1 cellular context compared by ENCODE assay signal in the genomic region with DNA sequence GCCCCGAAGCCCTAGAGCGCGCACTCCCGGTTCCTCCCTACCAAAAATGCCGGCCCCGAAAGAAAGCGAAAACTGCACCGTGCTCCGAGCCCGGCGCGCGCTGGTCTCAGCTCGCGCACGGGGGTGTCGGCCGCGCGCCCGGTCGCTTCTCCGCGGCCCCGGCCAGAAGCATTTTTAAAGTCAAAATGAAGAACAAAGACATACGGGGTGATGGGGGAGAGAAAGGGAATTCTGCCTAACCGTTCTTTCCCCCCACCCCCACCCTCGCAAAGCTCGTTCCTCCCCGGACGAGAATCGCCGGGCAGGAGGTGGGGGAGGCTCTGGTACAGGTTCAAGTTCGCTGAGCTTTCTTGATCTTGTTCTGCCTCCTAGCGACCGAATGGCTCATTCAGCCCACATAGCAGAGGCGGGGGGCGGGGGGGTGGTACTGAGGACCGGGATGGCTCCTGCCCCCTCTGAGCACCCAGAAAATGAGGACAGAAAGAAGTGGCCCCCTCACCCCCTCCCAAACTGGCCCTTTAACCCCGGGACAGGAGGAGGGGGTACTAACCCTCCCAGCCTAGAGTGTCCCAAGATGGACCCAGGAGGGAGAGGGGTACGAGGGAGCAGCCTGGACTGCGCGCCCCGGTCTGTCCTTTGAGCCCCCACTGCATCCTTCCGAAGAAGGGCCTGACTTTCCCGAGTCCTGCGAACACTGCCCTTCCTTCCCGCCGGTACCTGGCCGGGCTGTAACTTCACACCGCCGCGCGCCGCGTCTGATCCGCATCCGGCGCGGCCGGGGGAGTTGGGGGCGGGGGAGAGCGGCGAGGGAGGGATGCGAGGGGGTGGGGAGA.
TF ChIP-seq lines count a peak whose summit lies in the region.

No MANE protein-coding gene starts in this region.

TF ChIP-seq in K562, 482 proteins besides CTCF, POLR2A, EP300 and RAD21 (continued from another document):
- TF ChIP-seq KHSRP (IDR thresholded peaks at IDR 0.05): no peak
- no peak for TF ChIP-seq HSF4 (CRISPR knock-in tag; IDR thresholded peaks at IDR 0.05; ENCODE audit: borderline replicate concordance)
- TF ChIP-seq, protein P1, sequence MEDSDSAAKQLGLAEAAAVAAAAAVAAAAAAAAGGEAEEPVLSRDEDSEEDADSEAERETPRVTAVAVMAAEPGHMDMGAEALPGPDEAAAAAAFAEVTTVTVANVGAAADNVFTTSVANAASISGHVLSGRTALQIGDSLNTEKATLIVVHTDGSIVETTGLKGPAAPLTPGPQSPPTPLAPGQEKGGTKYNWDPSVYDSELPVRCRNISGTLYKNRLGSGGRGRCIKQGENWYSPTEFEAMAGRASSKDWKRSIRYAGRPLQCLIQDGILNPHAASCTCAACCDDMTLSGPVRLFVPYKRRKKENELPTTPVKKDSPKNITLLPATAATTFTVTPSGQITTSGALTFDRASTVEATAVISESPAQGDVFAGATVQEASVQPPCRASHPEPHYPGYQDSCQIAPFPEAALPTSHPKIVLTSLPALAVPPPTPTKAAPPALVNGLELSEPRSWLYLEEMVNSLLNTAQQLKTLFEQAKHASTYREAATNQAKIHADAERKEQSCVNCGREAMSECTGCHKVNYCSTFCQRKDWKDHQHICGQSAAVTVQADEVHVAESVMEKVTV (CRISPR knock-in tag; IDR thresholded peaks at IDR 0.05): 0 out of 2 replicates have a peak, but pooled peaks have one; percentile 18
- TF ChIP-seq CXXC5 (CRISPR knock-in tag; IDR thresholded peaks at IDR 0.05): 0 out of 2 replicates have a peak, but pooled peaks have one; percentile 11
- TF ChIP-seq VEZF1 (CRISPR knock-in tag; IDR thresholded peaks at IDR 0.05): peak; percentile 81
- TF ChIP-seq CTCFL (IDR thresholded peaks at IDR 0.05; ENCODE audit: borderline replicate concordance, insufficient read depth, low read depth, low read length, poor library complexity, severe bottlenecking): no peak
- no peak for TF ChIP-seq RERE (CRISPR knock-in tag; IDR thresholded peaks at IDR 0.05; ENCODE audit: borderline replicate concordance)
- no peak for TF ChIP-seq CBFA2T3 (IDR thresholded peaks at IDR 0.05)
- TF ChIP-seq ETV1 (tag; conservative IDR thresholded peaks at IDR 0.05; ENCODE audit: low read depth): peak; percentile 74
- peak; percentile 16; the same call in 1 of the 2 replicates for TF ChIP-seq STAG1 (CRISPR knock-in tag; IDR thresholded peaks at IDR 0.05; ENCODE audit: borderline replicate concordance)
- no peak for TF ChIP-seq CHD2 (IDR thresholded peaks at IDR 0.05; ENCODE audit: low read depth, low read length)
- no peak for TF ChIP-seq SREBF2 (CRISPR knock-in tag; IDR thresholded peaks at IDR 0.05)
- TF ChIP-seq YY1 (IDR thresholded peaks at IDR 0.05; ENCODE audit: borderline replicate concordance in 1 of 3, control insufficient read depth in 1 of 3, extremely low read depth in 1 of 3, insufficient read depth in 3 of 3, insufficient read length in 1 of 3, insufficient replicate concordance in 2 of 3, low read depth in 1 of 3, low read length in 2 of 3): peak in 1 of 3 experiments; percentile 12
- TF ChIP-seq MAZ (CRISPR knock-in tag; conservative IDR thresholded peaks at IDR 0.05 in 1 of 2, IDR thresholded peaks at IDR 0.05 in 1 of 2): peak in 1 of 2 experiments; percentile 15; a peak in 1 of 4 replicates
- no peak for TF ChIP-seq ZNF655 (CRISPR knock-in tag; IDR thresholded peaks at IDR 0.05)
- TF ChIP-seq PHF21A (IDR thresholded peaks at IDR 0.05; ENCODE audit: borderline replicate concordance, low read depth): no peak
- TF ChIP-seq, protein P2, sequence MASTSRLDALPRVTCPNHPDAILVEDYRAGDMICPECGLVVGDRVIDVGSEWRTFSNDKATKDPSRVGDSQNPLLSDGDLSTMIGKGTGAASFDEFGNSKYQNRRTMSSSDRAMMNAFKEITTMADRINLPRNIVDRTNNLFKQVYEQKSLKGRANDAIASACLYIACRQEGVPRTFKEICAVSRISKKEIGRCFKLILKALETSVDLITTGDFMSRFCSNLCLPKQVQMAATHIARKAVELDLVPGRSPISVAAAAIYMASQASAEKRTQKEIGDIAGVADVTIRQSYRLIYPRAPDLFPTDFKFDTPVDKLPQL (IDR thresholded peaks at IDR 0.05; ENCODE audit: extremely low read depth, insufficient read length): no peak
- no peak for TF ChIP-seq TRIM28 (IDR thresholded peaks at IDR 0.05)
- no peak for TF ChIP-seq HDAC6 (IDR thresholded peaks at IDR 0.05; ENCODE audit: low read depth, low read length)
- no peak for TF ChIP-seq ILK (tag; IDR thresholded peaks at IDR 0.05; ENCODE audit: borderline replicate concordance, low read depth)
- TF ChIP-seq, protein P3, sequence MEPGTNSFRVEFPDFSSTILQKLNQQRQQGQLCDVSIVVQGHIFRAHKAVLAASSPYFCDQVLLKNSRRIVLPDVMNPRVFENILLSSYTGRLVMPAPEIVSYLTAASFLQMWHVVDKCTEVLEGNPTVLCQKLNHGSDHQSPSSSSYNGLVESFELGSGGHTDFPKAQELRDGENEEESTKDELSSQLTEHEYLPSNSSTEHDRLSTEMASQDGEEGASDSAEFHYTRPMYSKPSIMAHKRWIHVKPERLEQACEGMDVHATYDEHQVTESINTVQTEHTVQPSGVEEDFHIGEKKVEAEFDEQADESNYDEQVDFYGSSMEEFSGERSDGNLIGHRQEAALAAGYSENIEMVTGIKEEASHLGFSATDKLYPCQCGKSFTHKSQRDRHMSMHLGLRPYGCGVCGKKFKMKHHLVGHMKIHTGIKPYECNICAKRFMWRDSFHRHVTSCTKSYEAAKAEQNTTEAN (CRISPR knock-in tag; IDR thresholded peaks at IDR 0.05): no peak
- TF ChIP-seq ATF3 (IDR thresholded peaks at IDR 0.05): no peak
- no peak for TF ChIP-seq ATF3 (CRISPR knock-in tag; conservative IDR thresholded peaks at IDR 0.05)
